Comparison of ENCODE assay signal across 17 cellular contexts in genomic region chr18:24913507-24914147, GRCh38.
DNase-seq lines count a peak whose midpoint lies in the region; ATAC-seq and TF ChIP-seq lines count a peak whose summit lies in the region.
"Had no signal": no experiment of that assay in that cellular context is flagged by ENCODE, and none has a peak within 500 bp of the region (broad histone marks: within the 10 kb centered on the region; RNA-seq: fewer than 3 reads in every experiment).

No MANE protein-coding gene starts in this region.

- intact Hi-C loops in sciatic nerve (cut with DNase I): no loop called here

- peaks cover 3% of the 10 kb centered on the region for H3K36me3 Mint-ChIP-seq in glutamatergic neuron (ENCODE audit: unreplicated experiment)
- H3K36me3 Mint-ChIP-seq in type B pancreatic cell: no peaks in the 10 kb centered on the region

- H3K27me3 Mint-ChIP-seq in glutamatergic neuron (ENCODE audit: unreplicated experiment) (no peaks in the 10 kb centered on the region), type B pancreatic cell (peaks cover 7% of the 10 kb centered on the region)

- H3K9me3 Mint-ChIP-seq in glutamatergic neuron (ENCODE audit: unreplicated experiment) (peaks cover 2% of the 10 kb centered on the region), type B pancreatic cell (peaks cover 5% of the 10 kb centered on the region)
- H3K9me3 Mint-ChIP-seq: T-helper 1 cell treated with Interleukin-12 subunit alpha and Interleukin-12 subunit beta and Interleukin-4 antibody, amounts not matched to agents 30 μg/mL and 1 μg/mL, for 36 hours had no signal

- TF ChIP-seq CTCF in glutamatergic neuron (IDR thresholded peaks at IDR 0.05; ENCODE audit: partially characterized antibody, unreplicated experiment): no peak
- TF ChIP-seq CTCF in type B pancreatic cell (conservative IDR thresholded peaks at IDR 0.05): no peak

- H3K27ac Mint-ChIP-seq in glutamatergic neuron (ENCODE audit: unreplicated experiment): peak overlapping the region; percentile 19
- no peak overlapping the region for H3K27ac Mint-ChIP-seq in type B pancreatic cell
- H3K27ac Mint-ChIP-seq: T-helper 1 cell treated with Interleukin-12 subunit alpha and Interleukin-12 subunit beta and Interleukin-4 antibody, amounts not matched to agents 30 μg/mL and 1 μg/mL, for 36 hours had no signal

- H3K4me1 Mint-ChIP-seq in glutamatergic neuron (ENCODE audit: low read depth, unreplicated experiment): peaks cover 19% of the 10 kb centered on the region
- H3K4me1 Mint-ChIP-seq in type B pancreatic cell (ENCODE audit: unreplicated experiment): peaks cover 4% of the 10 kb centered on the region

- DNase-seq in GM04504 (ENCODE audit: low read depth) (peak; percentile 47), RPMI8226 (peak; percentile 50), glutamatergic neuron (no peak), sciatic nerve (ENCODE audit: low spot score) (no peak), COLO829 (ENCODE audit: low spot score) (no peak), LoVo (ENCODE audit: low spot score) (no peak), putamen (ENCODE audit: low spot score) (no peak), type B pancreatic cell (ENCODE audit: extremely low spot score, unreplicated experiment) (no peak)
- DNase-seq: activated gamma-delta T cell treated with Interleukin-2 at 50 U/mL for 16 hours, AML-193, anterior cingulate cortex, islet precursor cell, midbrain, NCI-H1048, thyroid gland had no signal

- H3K4me3 Mint-ChIP-seq in glutamatergic neuron (ENCODE audit: unreplicated experiment) (no peak overlapping the region), type B pancreatic cell (no peak overlapping the region)
- H3K4me3 Mint-ChIP-seq: T-helper 1 cell treated with Interleukin-12 subunit alpha and Interleukin-12 subunit beta and Interleukin-4 antibody, amounts not matched to agents 30 μg/mL and 1 μg/mL, for 36 hours had no signal

- ATAC-seq in sciatic nerve: peak; percentile 80
- ATAC-seq: activated CD4-positive, CD25-positive, alpha-beta regulatory T cell treated with anti-CD3 and anti-CD28 coated beads, Interleukin-2, amount 50 U/mL, for 24 hours had no signal

Comparison
In these comparisons a context has a peak if more than half of its experiments do, and no peak if none do; other contexts are left out.
1. DNase-seq: peak in GM04504 (single experiment) and RPMI8226 (single experiment); none in glutamatergic neuron (single experiment), sciatic nerve (single experiment), COLO829 (single experiment), LoVo (single experiment), putamen (single experiment) and type B pancreatic cell (single experiment).